1 cellular context compared by ENCODE assay signal in the genomic region with DNA sequence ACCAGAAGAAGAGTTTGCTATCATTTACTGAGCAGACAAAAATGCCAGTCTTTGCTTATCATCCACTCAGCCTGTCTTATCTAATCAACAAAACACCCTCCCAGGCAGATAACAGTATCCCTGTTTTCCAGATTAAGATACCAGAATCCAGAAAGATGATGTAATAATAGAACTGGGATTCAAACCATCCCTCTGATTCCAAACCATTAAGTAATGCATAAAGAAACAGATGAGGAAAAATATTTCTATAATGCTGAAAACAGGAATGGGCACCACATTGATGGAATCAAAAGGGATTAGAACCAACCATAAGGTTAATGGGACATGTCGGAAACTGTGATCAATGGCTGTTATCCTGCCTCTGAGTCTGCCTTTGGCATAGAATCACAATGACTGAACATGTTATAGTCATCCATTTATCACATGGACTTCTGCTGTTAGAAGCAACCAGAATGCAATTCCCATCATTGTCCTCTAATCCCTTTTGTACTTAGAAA.
TF ChIP-seq lines count a peak whose summit lies in the region.

No MANE protein-coding gene starts in this region.

TF ChIP-seq in SK-N-SH, 30 proteins besides CTCF, POLR2A, EP300 and RAD21 (continued from another document):
- TF ChIP-seq GABPA (IDR thresholded peaks at IDR 0.05; ENCODE audit: low read depth), result no peak
- TF ChIP-seq, protein P1, sequence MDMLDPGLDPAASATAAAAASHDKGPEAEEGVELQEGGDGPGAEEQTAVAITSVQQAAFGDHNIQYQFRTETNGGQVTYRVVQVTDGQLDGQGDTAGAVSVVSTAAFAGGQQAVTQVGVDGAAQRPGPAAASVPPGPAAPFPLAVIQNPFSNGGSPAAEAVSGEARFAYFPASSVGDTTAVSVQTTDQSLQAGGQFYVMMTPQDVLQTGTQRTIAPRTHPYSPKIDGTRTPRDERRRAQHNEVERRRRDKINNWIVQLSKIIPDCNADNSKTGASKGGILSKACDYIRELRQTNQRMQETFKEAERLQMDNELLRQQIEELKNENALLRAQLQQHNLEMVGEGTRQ (IDR thresholded peaks at IDR 0.05; ENCODE audit: borderline replicate concordance, low read depth, low read length), result no peak
- no peak for TF ChIP-seq FOSL2 (IDR thresholded peaks at IDR 0.05; ENCODE audit: borderline replicate concordance, low read depth)
- 0 out of 2 replicates have a peak, but pooled peaks have one; percentile 27 for TF ChIP-seq POLR2AphosphoS5 (IDR thresholded peaks at IDR 0.05; ENCODE audit: low read depth, low read length)
- TF ChIP-seq, protein P2, sequence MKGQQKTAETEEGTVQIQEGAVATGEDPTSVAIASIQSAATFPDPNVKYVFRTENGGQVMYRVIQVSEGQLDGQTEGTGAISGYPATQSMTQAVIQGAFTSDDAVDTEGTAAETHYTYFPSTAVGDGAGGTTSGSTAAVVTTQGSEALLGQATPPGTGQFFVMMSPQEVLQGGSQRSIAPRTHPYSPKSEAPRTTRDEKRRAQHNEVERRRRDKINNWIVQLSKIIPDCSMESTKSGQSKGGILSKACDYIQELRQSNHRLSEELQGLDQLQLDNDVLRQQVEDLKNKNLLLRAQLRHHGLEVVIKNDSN (IDR thresholded peaks at IDR 0.05; ENCODE audit: borderline replicate concordance, low read depth), result no peak
